ENCODE assay signal across 21 cellular contexts in genomic region chr5:35908266-35908665, GRCh38. TPM values are rescaled to one million over a fixed set of nuclear protein-coding genes. Genes with fewer than 3 reads are reported as not detected.
DNase-seq lines count a peak whose midpoint lies in the region; ATAC-seq and FAIRE-seq lines count a peak whose summit lies in the region.
"Had no signal": no experiment of that assay in that cellular context is flagged by ENCODE, and none has a peak within 500 bp of the region (broad histone marks: within the 10 kb centered on the region; RNA-seq: fewer than 3 reads in every experiment).

No MANE protein-coding gene starts in this region.

- H3K36me3 Mint-ChIP-seq in activated naive CD8-positive, alpha-beta T cell treated with anti-CD3 and anti-CD28 coated beads, Interleukin-2, amount 10 ng/mL, durations not matched to agents 7 days and 5 days = peaks cover 29% of the 10 kb centered on the region

- no peak overlapping the region for H3K27ac Mint-ChIP-seq in activated naive CD8-positive, alpha-beta T cell treated with anti-CD3 and anti-CD28 coated beads, Interleukin-2, amount 10 ng/mL, durations not matched to agents 7 days and 5 days

- no peak for FAIRE-seq in GM19239 (lab: Jason Lieb, UNC)
- FAIRE-seq: H1, islet of Langerhans, pancreas had no signal

- H3K4me3 Mint-ChIP-seq in activated naive CD8-positive, alpha-beta T cell treated with anti-CD3 and anti-CD28 coated beads, Interleukin-2, amount 10 ng/mL, durations not matched to agents 7 days and 5 days = no peak overlapping the region

- H3K27me3 Mint-ChIP-seq in activated naive CD8-positive, alpha-beta T cell treated with anti-CD3 and anti-CD28 coated beads, Interleukin-2, amount 10 ng/mL, durations not matched to agents 7 days and 5 days = no peaks in the 10 kb centered on the region

- peaks cover 35% of the 10 kb centered on the region for H3K4me1 Mint-ChIP-seq in activated naive CD8-positive, alpha-beta T cell treated with anti-CD3 and anti-CD28 coated beads, Interleukin-2, amount 10 ng/mL, durations not matched to agents 7 days and 5 days

- POLR2A ChIA-PET in activated naive CD8-positive, alpha-beta T cell treated with anti-CD3 and anti-CD28 coated beads, Interleukin-2, amount 10 ng/mL, durations not matched to agents 7 days and 5 days (lab: Charles Lee) = interaction anchor here (0.6 to 1.0 kb wide), 2 partner anchors 28 to 50 kb away, joined by 3 read pairs; no protein-coding TSS in a partner anchor

- peaks cover 10% of the 10 kb centered on the region for H3K9me3 Mint-ChIP-seq in activated naive CD8-positive, alpha-beta T cell treated with anti-CD3 and anti-CD28 coated beads, Interleukin-2, amount 10 ng/mL, durations not matched to agents 7 days and 5 days

- ATAC-seq in activated naive CD8-positive, alpha-beta T cell treated with anti-CD3 and anti-CD28 coated beads, Interleukin-2, amount 10 ng/mL, durations not matched to agents 7 days and 5 days (ENCODE audit: low read depth) = peak; percentile 28
- ATAC-seq in GM18502 (IDR thresholded peaks at IDR 0.05; ENCODE audit: poor library complexity, unreplicated experiment) (no peak), HG02798 (IDR thresholded peaks at IDR 0.05; ENCODE audit: poor library complexity, unreplicated experiment) (no peak), GM21786 (IDR thresholded peaks at IDR 0.05; ENCODE audit: unreplicated experiment) (no peak)
- ATAC-seq: pancreas had no signal

- DNase-seq in AML-193 (lab: John Stamatoyannopoulos, UW) (peak; percentile 18 to 23), GDM1 (lab: John Stamatoyannopoulos, UW) (peak; percentile 33), NOMO-1 treated with DMSO at 0.1 percent for 48 hours (lab: John Stamatoyannopoulos, UW; ENCODE audit: unreplicated experiment) (peak; percentile 53), GM19239 (ENCODE audit: insufficient read length, low spot score) (no peak)
- DNase-seq in activated naive CD8-positive, alpha-beta T cell treated with anti-CD3 and anti-CD28 coated beads, Interleukin-2, amount 10 ng/mL, durations not matched to agents 7 days and 5 days = no peak
- DNase-seq: activated CD4-positive, CD25-positive, alpha-beta regulatory T cell treated with anti-CD3 and anti-CD28 coated beads, Interleukin-2, amount 50 U/mL, for 72 hours; effector CD8-positive, alpha-beta T cell; head of caudate nucleus; Karpas-422; NCI-H1436 treated with DMSO at 0.1 percent for 48 hours; NCI-H446 treated with DMSO at 0.1 percent for 48 hours; pancreas; SJCRH30; stimulated activated CD4-positive, alpha-beta T cell treated with anti-CD3 and anti-CD28 coated beads, Interleukin-4, amount 100 ng/mL, for 1 hour had no signal

RNA-seq across cellular contexts. Expression of gene CAPSL, which starts 30.2 kb away (rescaled TPM):
- not detected for total RNA-seq in activated naive CD8-positive, alpha-beta T cell treated with anti-CD3 and anti-CD28 coated beads, Interleukin-2, amount 10 ng/mL, durations not matched to agents 7 days and 5 days
- total RNA-seq: cardiac septum, H1, pancreas, SJCRH30, tibial nerve had no signal

RNA-seq across cellular contexts. Expression of gene IL7R, which starts 51.6 kb away (rescaled TPM):
- 100 to 1,000 TPM; 738 to 891 TPM for total RNA-seq in activated naive CD8-positive, alpha-beta T cell treated with anti-CD3 and anti-CD28 coated beads, Interleukin-2, amount 10 ng/mL, durations not matched to agents 7 days and 5 days
- total RNA-seq: H1 had no signal

Comparison
In these comparisons a context has a peak if more than half of its experiments do, and no peak if none do; other contexts are left out.
1. DNase-seq: peak in AML-193 (2 of 2), GDM1 (single experiment) and NOMO-1 treated with DMSO at 0.1 percent for 48 hours (single experiment); none in activated naive CD8-positive, alpha-beta T cell treated with anti-CD3 and anti-CD28 coated beads, Interleukin-2, amount 10 ng/mL, durations not matched to agents 7 days and 5 days (single experiment) and GM19239 (single experiment).